31 cellular contexts compared by ENCODE assay signal in genomic region chr9:92894711-92895362, GRCh38. TPM values are rescaled to one million over a fixed set of nuclear protein-coding genes. Genes with fewer than 3 reads are reported as not detected.
"Had no signal": no experiment of that assay in that cellular context is flagged by ENCODE, and none has a peak within 500 bp of the region (broad histone marks: within the 10 kb centered on the region; RNA-seq: fewer than 3 reads in every experiment).

No MANE protein-coding gene starts in this region.

- H3K27me3 ChIP-seq: heart left ventricle, left lung, right lobe of liver, suprapubic skin, tibial artery, upper lobe of right lung had no signal

- H3K27me3 Mint-ChIP-seq: stimulated activated naive B cell treated with anti-CD40 and anti-IgM and Interleukin-4, amounts not matched to agents 10 μg/mL and 1 μg/mL and 100 μg/mL, for 72 hours; stimulated activated naive CD8-positive, alpha-beta T cell treated with anti-CD3 and anti-CD28 coated beads, Interleukin-15, Interleukin-2, amounts not matched to agents 100 ng/mL and 50 ng/mL, for 24 hours had no signal

- H3K79me2 ChIP-seq: parathyroid adenoma had no signal

- H3K4me2 ChIP-seq: smooth muscle cell had no signal

- H3K9me3 Mint-ChIP-seq: immature natural killer cell; mesothelial cell of epicardium; natural killer cell treated with Interleukin-12 subunit alpha and Interleukin-12 subunit beta and Interleukin-15 and Interleukin-18, amount 100 ng/mL, for 72 hours; stimulated activated naive B cell treated with anti-CD40 and anti-IgM and Interleukin-4, amounts not matched to agents 10 μg/mL and 1 μg/mL and 100 μg/mL, for 72 hours had no signal

- H3K4me1 ChIP-seq: heart left ventricle, left lung, lower lobe of right lung, parathyroid adenoma, psoas muscle, right lobe of liver, suprapubic skin, tibial artery, upper lobe of right lung had no signal

- H3K4me3 ChIP-seq: heart left ventricle, left lung, lower lobe of right lung, psoas muscle, right lobe of liver, smooth muscle cell, suprapubic skin, thoracic aorta, tibial artery, upper lobe of right lung had no signal

- FAIRE-seq: islet of Langerhans, kidney, urothelium cell line had no signal

- H3K36me3 ChIP-seq: heart left ventricle, left lung, lower lobe of right lung, right lobe of liver, suprapubic skin, thoracic aorta, tibial artery, upper lobe of right lung had no signal

- H3K4me1 Mint-ChIP-seq: immature natural killer cell; mesothelial cell of epicardium; stimulated activated naive B cell treated with anti-CD40 and anti-IgM and Interleukin-4, amounts not matched to agents 10 μg/mL and 1 μg/mL and 100 μg/mL, for 72 hours had no signal

- H3K36me3 Mint-ChIP-seq: mesothelial cell of epicardium; natural killer cell treated with Interleukin-12 subunit alpha and Interleukin-12 subunit beta and Interleukin-15 and Interleukin-18, amount 100 ng/mL, for 72 hours; stimulated activated naive B cell treated with anti-CD40 and anti-IgM and Interleukin-4, amounts not matched to agents 10 μg/mL and 1 μg/mL and 100 μg/mL, for 72 hours had no signal

- H3K27ac ChIP-seq: heart left ventricle, left lung, lower lobe of right lung, parathyroid adenoma, psoas muscle, right lobe of liver, suprapubic skin, thoracic aorta, tibial artery, upper lobe of right lung had no signal

- H3K9ac ChIP-seq: parathyroid adenoma had no signal

- H3K4me3 Mint-ChIP-seq: immature natural killer cell; mesothelial cell of epicardium; naive thymus-derived CD4-positive, alpha-beta T cell; natural killer cell treated with Interleukin-12 subunit alpha and Interleukin-12 subunit beta and Interleukin-15 and Interleukin-18, amount 100 ng/mL, for 72 hours; stimulated activated naive B cell treated with anti-CD40 and anti-IgM and Interleukin-4, amounts not matched to agents 10 μg/mL and 1 μg/mL and 100 μg/mL, for 72 hours; stimulated activated naive CD8-positive, alpha-beta T cell treated with anti-CD3 and anti-CD28 coated beads, Interleukin-15, Interleukin-2, amounts not matched to agents 100 ng/mL and 50 ng/mL, for 24 hours had no signal

- H3K9me3 ChIP-seq: left lung, lower lobe of right lung, psoas muscle, right lobe of liver, suprapubic skin, thoracic aorta, tibial artery, upper lobe of right lung had no signal

- ATAC-seq: heart left ventricle; left colon; left lung; lower lobe of right lung; naive thymus-derived CD4-positive, alpha-beta T cell; natural killer cell treated with Interleukin-12 subunit alpha and Interleukin-12 subunit beta and Interleukin-15 and Interleukin-18, amount 100 ng/mL, for 72 hours; psoas muscle; right lobe of liver; stimulated activated naive B cell treated with anti-CD40 and anti-IgM and Interleukin-4, amounts not matched to agents 10 μg/mL and 1 μg/mL and 100 μg/mL, for 72 hours; upper lobe of right lung had no signal

- DNase-seq: heart left ventricle; hypothalamus; immature natural killer cell; kidney; left colon; left lung; lower lobe of right lung; mammary epithelial cell; mesenchymal stem cell; naive thymus-derived CD4-positive, alpha-beta T cell; nucleus accumbens; psoas muscle; right lobe of liver; stimulated activated CD4-positive, alpha-beta T cell treated with anti-CD3 and anti-CD28 coated beads, Interleukin-12 subunit alpha, Interleukin-12 subunit beta, amount 100 ng/mL, for 4 hours; stimulated activated CD4-positive, alpha-beta T cell treated with anti-CD3 and anti-CD28 coated beads, Interleukin-15, amount 100 ng/mL, for 24 hours; stimulated activated CD4-positive, alpha-beta T cell treated with anti-CD3 and anti-CD28 coated beads, Interleukin-2, amount 100 ng/mL, for 24 hours; stimulated activated CD4-positive, alpha-beta T cell treated with anti-CD3 and anti-CD28 coated beads, Interleukin-4, amount 100 ng/mL, for 1 hour; stimulated activated naive B cell treated with anti-CD40 and anti-IgM and Interleukin-4, amounts not matched to agents 10 μg/mL and 1 μg/mL and 100 μg/mL, for 72 hours; trophoblast cell; upper lobe of right lung had no signal

- H3K27ac Mint-ChIP-seq: immature natural killer cell; mesothelial cell of epicardium; natural killer cell treated with Interleukin-12 subunit alpha and Interleukin-12 subunit beta and Interleukin-15 and Interleukin-18, amount 100 ng/mL, for 72 hours; stimulated activated naive B cell treated with anti-CD40 and anti-IgM and Interleukin-4, amounts not matched to agents 10 μg/mL and 1 μg/mL and 100 μg/mL, for 72 hours; stimulated activated naive CD8-positive, alpha-beta T cell treated with anti-CD3 and anti-CD28 coated beads, Interleukin-15, Interleukin-2, amounts not matched to agents 100 ng/mL and 50 ng/mL, for 24 hours had no signal

- H2AFZ ChIP-seq: parathyroid adenoma had no signal

RNA-seq across cellular contexts. Expression of gene FGD3, which starts 52.5 kb away (rescaled TPM):
- total RNA-seq: osteoblast had no signal
